Comparison of ENCODE assay signal across 1 cellular context in the genomic region with DNA sequence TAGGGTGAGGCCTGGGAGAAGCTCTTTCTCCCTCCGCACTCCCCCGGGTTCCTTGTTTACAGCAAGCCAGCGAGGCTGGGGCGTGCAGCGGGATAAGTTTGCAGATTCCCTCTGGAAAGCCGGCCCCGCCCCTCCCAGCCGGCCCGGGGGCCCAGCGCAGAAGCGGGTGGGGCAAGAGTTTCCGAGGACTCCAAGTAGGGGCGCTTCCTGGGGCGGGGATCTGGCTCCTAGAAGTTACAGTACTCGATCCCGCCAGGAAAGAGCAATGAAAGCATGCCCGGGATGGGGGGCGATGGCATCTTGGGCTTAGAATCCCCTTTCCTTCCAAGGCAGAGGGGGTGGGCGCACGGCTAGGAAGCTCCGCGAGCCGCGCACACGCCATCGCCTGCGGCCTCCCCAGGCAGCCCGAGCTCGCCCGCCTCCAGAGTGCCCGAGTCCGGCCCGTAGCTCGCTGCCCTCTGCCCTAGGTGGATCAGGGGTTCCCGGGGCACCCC.
TF ChIP-seq lines count a peak whose summit lies in the region.

No MANE protein-coding gene starts in this region.

TF ChIP-seq in endothelial cell of umbilical vein, 7 proteins besides CTCF, POLR2A, EP300 and RAD21 (continued from another document):
- TF ChIP-seq, protein P1, sequence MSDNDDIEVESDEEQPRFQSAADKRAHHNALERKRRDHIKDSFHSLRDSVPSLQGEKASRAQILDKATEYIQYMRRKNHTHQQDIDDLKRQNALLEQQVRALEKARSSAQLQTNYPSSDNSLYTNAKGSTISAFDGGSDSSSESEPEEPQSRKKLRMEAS (IDR thresholded peaks at IDR 0.05; ENCODE audit: insufficient read depth, insufficient read length), result no peak
